1 cellular context compared by ENCODE assay signal in the genomic region with DNA sequence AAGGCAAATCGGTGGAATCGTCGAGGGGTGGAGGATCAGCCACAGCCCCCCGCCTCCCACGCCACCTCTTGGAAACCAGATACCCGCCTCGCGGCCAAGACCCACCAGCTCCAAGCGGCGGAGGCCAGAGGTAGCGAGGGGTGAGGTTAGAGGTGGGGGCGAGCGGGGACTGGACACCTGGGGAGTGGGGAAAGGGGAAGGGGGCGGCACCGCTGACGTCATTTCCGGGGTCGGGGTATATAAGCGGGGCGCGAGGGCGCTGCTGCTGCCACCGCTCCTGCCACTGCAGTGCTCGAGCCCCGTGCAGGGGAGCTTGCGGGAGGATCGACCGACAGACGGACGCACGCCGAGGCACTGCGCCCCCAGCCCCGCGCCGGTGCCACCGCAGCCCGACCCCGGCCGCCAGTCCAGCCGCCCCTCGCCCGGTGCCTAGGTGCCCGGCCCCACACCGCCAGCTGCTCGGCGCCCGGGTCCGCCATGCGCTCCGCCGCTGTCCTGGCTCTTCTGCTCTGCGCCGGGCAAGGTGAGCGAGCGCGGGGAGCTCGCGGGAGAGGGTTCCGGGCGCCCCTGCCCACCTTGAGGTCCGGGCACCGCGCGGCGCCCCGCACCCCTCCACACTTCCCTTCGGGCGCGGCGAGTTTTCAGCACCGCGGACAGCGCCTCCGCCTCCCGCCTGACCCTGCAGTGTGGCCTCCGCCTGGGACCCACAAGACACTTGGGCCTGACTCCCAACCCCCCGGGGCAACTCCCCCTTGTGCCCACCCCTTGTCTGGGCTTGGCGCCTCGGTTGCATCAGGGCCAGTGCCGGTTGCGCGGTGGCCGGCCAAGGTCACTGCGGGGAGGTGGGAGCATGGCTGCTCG.
TF ChIP-seq lines count a peak whose summit lies in the region.

CHGA (plus strand) TSS at position 268 of the 861 bp plus-strand sequence; CDS start at position 478, 210 bp downstream.

TF ChIP-seq in HepG2, 621 proteins besides CTCF, POLR2A, EP300 and RAD21 (continued from another document and continues in another):
- TF ChIP-seq, protein P1, sequence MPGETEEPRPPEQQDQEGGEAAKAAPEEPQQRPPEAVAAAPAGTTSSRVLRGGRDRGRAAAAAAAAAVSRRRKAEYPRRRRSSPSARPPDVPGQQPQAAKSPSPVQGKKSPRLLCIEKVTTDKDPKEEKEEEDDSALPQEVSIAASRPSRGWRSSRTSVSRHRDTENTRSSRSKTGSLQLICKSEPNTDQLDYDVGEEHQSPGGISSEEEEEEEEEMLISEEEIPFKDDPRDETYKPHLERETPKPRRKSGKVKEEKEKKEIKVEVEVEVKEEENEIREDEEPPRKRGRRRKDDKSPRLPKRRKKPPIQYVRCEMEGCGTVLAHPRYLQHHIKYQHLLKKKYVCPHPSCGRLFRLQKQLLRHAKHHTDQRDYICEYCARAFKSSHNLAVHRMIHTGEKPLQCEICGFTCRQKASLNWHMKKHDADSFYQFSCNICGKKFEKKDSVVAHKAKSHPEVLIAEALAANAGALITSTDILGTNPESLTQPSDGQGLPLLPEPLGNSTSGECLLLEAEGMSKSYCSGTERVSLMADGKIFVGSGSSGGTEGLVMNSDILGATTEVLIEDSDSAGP (CRISPR knock-in tag; IDR thresholded peaks at IDR 0.05; ENCODE audit: borderline replicate concordance) = peak; percentile 42; the same call in 1 of the 2 replicates
- TF ChIP-seq, protein P2, sequence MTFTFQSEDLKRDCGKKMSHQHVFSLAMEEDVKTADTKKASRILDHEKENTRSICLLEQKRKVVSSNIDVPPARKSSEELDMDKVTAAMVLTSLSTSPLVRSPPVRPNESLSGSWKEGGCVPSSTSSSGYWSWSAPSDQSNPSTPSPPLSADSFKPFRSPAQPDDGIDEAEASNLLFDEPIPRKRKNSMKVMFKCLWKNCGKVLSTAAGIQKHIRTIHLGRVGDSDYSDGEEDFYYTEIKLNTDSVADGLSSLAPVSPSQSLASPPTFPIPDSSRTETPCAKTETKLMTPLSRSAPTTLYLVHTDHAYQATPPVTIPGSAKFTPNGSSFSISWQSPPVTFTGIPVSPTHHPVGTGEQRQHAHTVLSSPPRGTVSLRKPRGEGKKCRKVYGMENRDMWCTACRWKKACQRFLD (CRISPR knock-in tag; IDR thresholded peaks at IDR 0.05; ENCODE audit: borderline replicate concordance) = 0 out of 2 replicates have a peak, but pooled peaks have one; percentile 50
- TF ChIP-seq ZNF484 (CRISPR knock-in tag; IDR thresholded peaks at IDR 0.05; ENCODE audit: borderline replicate concordance, low read depth) (no peak; the same call in 1 of the 2 replicates), GATAD2A (CRISPR knock-in tag; IDR thresholded peaks at IDR 0.05) (peak; percentile 40; the same call in 1 of the 2 replicates), TARDBP (CRISPR knock-in tag; IDR thresholded peaks at IDR 0.05) (peak; percentile 43; the same call in 1 of the 2 replicates), ZBTB26 (CRISPR knock-in tag; IDR thresholded peaks at IDR 0.05; ENCODE audit: borderline replicate concordance) (peak; percentile 90), ZNF788 (CRISPR knock-in tag; IDR thresholded peaks at IDR 0.05; ENCODE audit: borderline replicate concordance) (peak; percentile 59; the same call in 1 of the 2 replicates), ZHX2 (IDR thresholded peaks at IDR 0.05; ENCODE audit: low read depth) (no peak), ZHX2 (CRISPR knock-in tag; IDR thresholded peaks at IDR 0.05; ENCODE audit: borderline replicate concordance) (peak; percentile 95; the same call in 1 of the 2 replicates), ZNF713 (CRISPR knock-in tag; IDR thresholded peaks at IDR 0.05) (no peak), ZNF33B (CRISPR knock-in tag; IDR thresholded peaks at IDR 0.05) (no peak), RFX3 (CRISPR knock-in tag; IDR thresholded peaks at IDR 0.05) (no peak), NFRKB (IDR thresholded peaks at IDR 0.05) (no peak), SNAI1 (CRISPR knock-in tag; IDR thresholded peaks at IDR 0.05; ENCODE audit: borderline replicate concordance) (0 out of 2 replicates have a peak, but pooled peaks have one; percentile 53), MXI1 (IDR thresholded peaks at IDR 0.05; ENCODE audit: borderline replicate concordance, low read depth, low read length) (peak; percentile 58; the same call in 2 of the 3 replicates), ZFAT (CRISPR knock-in tag; conservative IDR thresholded peaks at IDR 0.05) (0 out of 2 replicates have a peak, but pooled peaks have one; percentile 67), NPAS2 (CRISPR knock-in tag; IDR thresholded peaks at IDR 0.05; ENCODE audit: borderline replicate concordance) (no peak), ZNF558 (CRISPR knock-in tag; IDR thresholded peaks at IDR 0.05; ENCODE audit: borderline replicate concordance) (peak; percentile 97; the same call in 1 of the 2 replicates), ZNF253 (CRISPR knock-in tag; IDR thresholded peaks at IDR 0.05; ENCODE audit: borderline replicate concordance) (0 out of 2 replicates have a peak, but pooled peaks have one; percentile 26), MEIS2 (CRISPR knock-in tag; IDR thresholded peaks at IDR 0.05) (peak; percentile 96), MLLT10 (CRISPR knock-in tag; IDR thresholded peaks at IDR 0.05) (no peak), TEAD2 (CRISPR knock-in tag; IDR thresholded peaks at IDR 0.05) (peak; percentile 89; the same call in 1 of the 2 replicates), TEAD3 (CRISPR knock-in tag; optimal IDR thresholded peaks at IDR 0.05; ENCODE audit: borderline replicate concordance) (peak; percentile 57), CREB1 (IDR thresholded peaks at IDR 0.05) (0 out of 2 replicates have a peak, but pooled peaks have one; percentile 48), CREB1 (CRISPR knock-in tag; IDR thresholded peaks at IDR 0.05) (no peak), ZNF776 (CRISPR knock-in tag; IDR thresholded peaks at IDR 0.05) (no peak; the same call in 1 of the 2 replicates), KLF11 (CRISPR knock-in tag; IDR thresholded peaks at IDR 0.05) (peak; percentile 94), KLF13 (CRISPR knock-in tag; IDR thresholded peaks at IDR 0.05) (no peak), XRCC5 (optimal IDR thresholded peaks at IDR 0.05; ENCODE audit: low read length) (peak; percentile 60), CREBL2 (CRISPR knock-in tag; IDR thresholded peaks at IDR 0.05; ENCODE audit: borderline replicate concordance) (peak; percentile 75; the same call in 1 of the 2 replicates), ZNF879 (CRISPR knock-in tag; IDR thresholded peaks at IDR 0.05) (peak; percentile 86; the same call in 1 of the 2 replicates), CHCHD3 (CRISPR knock-in tag; IDR thresholded peaks at IDR 0.05) (peak; percentile 85; the same call in 1 of the 2 replicates), ZNF674 (CRISPR knock-in tag; IDR thresholded peaks at IDR 0.05; ENCODE audit: low read depth) (no peak; the same call in 1 of the 2 replicates), E2F1 (CRISPR knock-in tag; IDR thresholded peaks at IDR 0.05) (peak; percentile 76), MZF1 (CRISPR knock-in tag; IDR thresholded peaks at IDR 0.05; ENCODE audit: borderline replicate concordance) (0 out of 2 replicates have a peak, but pooled peaks have one; percentile 61), CHD4 (IDR thresholded peaks at IDR 0.05; ENCODE audit: borderline replicate concordance, low read length) (no peak), MBNL3 (CRISPR knock-in tag; conservative IDR thresholded peaks at IDR 0.05) (no peak), ZSCAN25 (CRISPR knock-in tag; IDR thresholded peaks at IDR 0.05) (peak; percentile 76; the same call in 1 of the 2 replicates), ARNTL (CRISPR knock-in tag; IDR thresholded peaks at IDR 0.05) (peak; percentile 70), SMYD3 (CRISPR knock-in tag; IDR thresholded peaks at IDR 0.05) (peak; percentile 40; the same call in 1 of the 2 replicates)
- TF ChIP-seq, protein P3, sequence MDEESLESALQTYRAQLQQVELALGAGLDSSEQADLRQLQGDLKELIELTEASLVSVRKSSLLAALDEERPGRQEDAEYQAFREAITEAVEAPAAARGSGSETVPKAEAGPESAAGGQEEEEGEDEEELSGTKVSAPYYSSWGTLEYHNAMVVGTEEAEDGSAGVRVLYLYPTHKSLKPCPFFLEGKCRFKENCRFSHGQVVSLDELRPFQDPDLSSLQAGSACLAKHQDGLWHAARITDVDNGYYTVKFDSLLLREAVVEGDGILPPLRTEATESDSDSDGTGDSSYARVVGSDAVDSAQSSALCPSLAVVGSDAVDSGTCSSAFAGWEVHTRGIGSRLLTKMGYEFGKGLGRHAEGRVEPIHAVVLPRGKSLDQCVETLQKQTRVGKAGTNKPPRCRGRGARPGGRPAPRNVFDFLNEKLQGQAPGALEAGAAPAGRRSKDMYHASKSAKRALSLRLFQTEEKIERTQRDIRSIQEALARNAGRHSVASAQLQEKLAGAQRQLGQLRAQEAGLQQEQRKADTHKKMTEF (CRISPR knock-in tag; IDR thresholded peaks at IDR 0.05) = peak; percentile 57; the same call in 1 of the 2 replicates
- TF ChIP-seq, protein P4, sequence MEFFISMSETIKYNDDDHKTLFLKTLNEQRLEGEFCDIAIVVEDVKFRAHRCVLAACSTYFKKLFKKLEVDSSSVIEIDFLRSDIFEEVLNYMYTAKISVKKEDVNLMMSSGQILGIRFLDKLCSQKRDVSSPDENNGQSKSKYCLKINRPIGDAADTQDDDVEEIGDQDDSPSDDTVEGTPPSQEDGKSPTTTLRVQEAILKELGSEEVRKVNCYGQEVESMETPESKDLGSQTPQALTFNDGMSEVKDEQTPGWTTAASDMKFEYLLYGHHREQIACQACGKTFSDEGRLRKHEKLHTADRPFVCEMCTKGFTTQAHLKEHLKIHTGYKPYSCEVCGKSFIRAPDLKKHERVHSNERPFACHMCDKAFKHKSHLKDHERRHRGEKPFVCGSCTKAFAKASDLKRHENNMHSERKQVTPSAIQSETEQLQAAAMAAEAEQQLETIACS (CRISPR knock-in tag; IDR thresholded peaks at IDR 0.05) = no peak
- TF ChIP-seq, protein P5, sequence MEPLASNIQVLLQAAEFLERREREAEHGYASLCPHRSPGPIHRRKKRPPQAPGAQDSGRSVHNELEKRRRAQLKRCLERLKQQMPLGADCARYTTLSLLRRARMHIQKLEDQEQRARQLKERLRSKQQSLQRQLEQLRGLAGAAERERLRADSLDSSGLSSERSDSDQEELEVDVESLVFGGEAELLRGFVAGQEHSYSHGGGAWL (CRISPR knock-in tag; IDR thresholded peaks at IDR 0.05) = peak; percentile 98
- TF ChIP-seq, protein P6, sequence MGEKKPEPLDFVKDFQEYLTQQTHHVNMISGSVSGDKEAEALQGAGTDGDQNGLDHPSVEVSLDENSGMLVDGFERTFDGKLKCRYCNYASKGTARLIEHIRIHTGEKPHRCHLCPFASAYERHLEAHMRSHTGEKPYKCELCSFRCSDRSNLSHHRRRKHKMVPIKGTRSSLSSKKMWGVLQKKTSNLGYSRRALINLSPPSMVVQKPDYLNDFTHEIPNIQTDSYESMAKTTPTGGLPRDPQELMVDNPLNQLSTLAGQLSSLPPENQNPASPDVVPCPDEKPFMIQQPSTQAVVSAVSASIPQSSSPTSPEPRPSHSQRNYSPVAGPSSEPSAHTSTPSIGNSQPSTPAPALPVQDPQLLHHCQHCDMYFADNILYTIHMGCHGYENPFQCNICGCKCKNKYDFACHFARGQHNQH (CRISPR knock-in tag; IDR thresholded peaks at IDR 0.05) = peak; percentile 56; the same call in 1 of the 2 replicates
